In genomic region chr2:235180642-235181041, GRCh38 we compare ENCODE assay signal across 7 cellular contexts.
"Had no signal": no experiment of that assay in that cellular context is flagged by ENCODE, and none has a peak within 500 bp of the region (broad histone marks: within the 10 kb centered on the region; RNA-seq: fewer than 3 reads in every experiment).

No MANE protein-coding gene starts in this region.

- H3K27ac ChIP-seq: HL-60, KMS-11 had no signal

- H3K9ac ChIP-seq: KMS-11 had no signal

- ATAC-seq: HepG2 had no signal

- DNase-seq: IMR-90, KBM-7, KG1 had no signal

- H3K4me2 ChIP-seq: KMS-11 had no signal

- FAIRE-seq: HTR-8/SVneo had no signal
